8 cellular contexts compared by ENCODE assay signal in the genomic region with DNA sequence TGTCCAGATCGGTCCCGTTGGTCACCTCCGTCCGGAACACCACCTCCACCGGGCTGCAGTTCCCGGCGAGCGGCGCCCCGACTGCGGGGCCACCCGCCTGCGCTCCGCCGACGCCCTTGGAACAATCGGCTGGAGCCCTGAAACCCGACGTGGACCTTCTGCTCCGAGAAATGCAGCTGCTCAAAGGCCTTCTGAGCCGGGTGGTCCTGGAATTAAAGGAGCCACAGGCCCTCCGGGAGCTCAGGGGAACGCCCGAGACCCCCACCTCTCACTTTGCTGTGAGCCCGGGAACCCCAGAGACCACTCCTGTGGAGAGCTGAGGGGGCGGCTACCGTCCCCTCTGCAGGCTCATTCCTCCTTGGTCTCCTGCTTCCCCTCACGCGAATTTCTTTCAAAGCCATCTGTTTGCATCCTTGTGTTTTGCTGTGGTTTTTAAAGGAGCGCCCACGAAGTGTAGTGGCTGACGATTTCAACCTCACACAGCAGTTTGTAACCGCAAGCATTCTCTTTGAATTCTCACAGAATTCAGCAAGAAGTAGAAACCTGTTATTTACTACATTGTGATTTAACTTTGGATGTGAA. TPM values are rescaled to one million over a fixed set of nuclear protein-coding genes. Genes with fewer than 3 reads are reported as not detected.
A peak's percentile ranks its signal among the peaks of the same experiment; 100 is the strongest.
DNase-seq lines count a peak whose midpoint lies in the region; ATAC-seq, FAIRE-seq and TF ChIP-seq lines count a peak whose summit lies in the region.

No MANE protein-coding gene starts in this region.

- no peaks in the 10 kb centered on the region for H3K36me3 Mint-ChIP-seq in nephron progenitor cell (ENCODE audit: low read depth)

- intact Hi-C loops in endothelial cell of umbilical vein (cut with micrococcal nuclease): loop anchor here (5.0 kb wide), 1 partner anchor 195 kb away; no protein-coding TSS in a partner anchor

- dilution Hi-C loops in endothelial cell of umbilical vein (cut with MboI; ENCODE audit: extremely low pct_ligation_motif_present, low sequenced_read_pairs): no loop called here

- H3K27me3 Mint-ChIP-seq in nephron progenitor cell (ENCODE audit: low read depth, poor library complexity): peaks cover 77% of the 10 kb centered on the region

- TF ChIP-seq POLR2A in endothelial cell of umbilical vein (IDR thresholded peaks at IDR 0.05; ENCODE audit: low read depth, low read length): no peak

- H3K79me2 ChIP-seq in endothelial cell of umbilical vein (ENCODE audit: control insufficient read depth, insufficient read depth, low read length): no peaks in the 10 kb centered on the region

- peaks cover 36% of the 10 kb centered on the region for H3K4me1 Mint-ChIP-seq in nephron progenitor cell

- FAIRE-seq in endothelial cell of umbilical vein (lab: Jason Lieb, UNC): peak; percentile 12

- H4K20me1 ChIP-seq in endothelial cell of umbilical vein (replicated peaks; ENCODE audit: control insufficient read depth, extremely low read depth, insufficient read depth, low read length): no peaks in the 10 kb centered on the region

- peak; percentile 7 for ATAC-seq in HG03521 (IDR thresholded peaks at IDR 0.05; ENCODE audit: unreplicated experiment)

- H3K27ac Mint-ChIP-seq in nephron progenitor cell: no peak overlapping the region

- peaks cover 26% of the 10 kb centered on the region for H3K4me1 ChIP-seq in endothelial cell of umbilical vein (ENCODE audit: control insufficient read depth, extremely low read depth, insufficient read depth, low read length)

- H3K4me3 ChIP-seq in WERI-Rb-1 (ENCODE audit: low read depth, low read length): peak overlapping the region; percentile 54
- peak overlapping the region; percentile 24 to 55 (median 28) for H3K4me3 ChIP-seq in endothelial cell of umbilical vein (replicated peaks in 1 of 3; ENCODE audit: insufficient read depth in 1 of 3, low read depth in 1 of 3, low read length in 3 of 3)

- H3K36me3 ChIP-seq in WERI-Rb-1 (no peaks in the 10 kb centered on the region; the same call in 1 of the 2 replicates), endothelial cell of umbilical vein (ENCODE audit: control insufficient read depth in 2 of 2, extremely low read depth in 1 of 2, insufficient read depth in 2 of 2, low read length in 2 of 2) (no peaks in the 10 kb centered on the region)

- H3K4me2 ChIP-seq in endothelial cell of umbilical vein (ENCODE audit: insufficient read depth, low read length): peak overlapping the region; percentile 45

- POLR2A ChIA-PET in endothelial cell of umbilical vein (lab: Charles Lee): no interaction called here

- peaks cover 99% of the 10 kb centered on the region for H3K27me3 ChIP-seq in WERI-Rb-1 (ENCODE audit: insufficient read depth, low read depth, severe bottlenecking)
- H3K27me3 ChIP-seq in endothelial cell of umbilical vein (ENCODE audit: control insufficient read depth in 2 of 2, insufficient read depth in 2 of 2, low read length in 2 of 2): no peaks in the 10 kb centered on the region

- H3K4me3 Mint-ChIP-seq in nephron progenitor cell: peak overlapping the region; percentile 93

- peak overlapping the region; percentile 56 for H3K9ac ChIP-seq in endothelial cell of umbilical vein (replicated peaks; ENCODE audit: extremely low read depth, insufficient read depth, low read length)

- H3K27ac ChIP-seq in WERI-Rb-1 (no peak overlapping the region), endothelial cell of umbilical vein (ENCODE audit: insufficient read depth, low read depth, low read length) (peak overlapping the region; percentile 43)

- H3K9me3 ChIP-seq in WERI-Rb-1 (ENCODE audit: severe bottlenecking): no peaks in the 10 kb centered on the region
- no peaks in the 10 kb centered on the region for H3K9me3 ChIP-seq in endothelial cell of umbilical vein (replicated peaks; ENCODE audit: control insufficient read depth, insufficient read depth, low read length)

- TSS peak; percentile 76 for BruUV-seq in endothelial cell of umbilical vein (replicated peaks; lab: Mats Ljungman, UMichigan)

- DNase-seq in stimulated activated naive CD4-positive, alpha-beta T cell (lab: John Stamatoyannopoulos, UW): peak; percentile 19 to 77 (median 54)
- no peak for DNase-seq in stimulated activated naive CD4-positive, alpha-beta T cell treated with Interleukin-2 at 50 U/mL for 16 hours (lab: John Stamatoyannopoulos, UW)
- DNase-seq in WERI-Rb-1: no peak
- no peak for DNase-seq in endothelial cell of umbilical vein (ENCODE audit: low read depth, low spot score)
- no peak for DNase-seq in nephron progenitor cell
- DNase-seq in Kasumi-1 (lab: John Stamatoyannopoulos, UW): no peak
- DNase-seq in SHP77 (lab: John Stamatoyannopoulos, UW): no peak

- CTCF ChIA-PET in endothelial cell of umbilical vein (lab: Charles Lee): interaction anchor here (0.6 to 1.7 kb wide), 9 partner anchors 9 to 310 kb away, joined by 3 to 16 read pairs (median 4); partner anchors contain the start of gene DUSP12

- no peak for TF ChIP-seq CTCF in WERI-Rb-1 (IDR thresholded peaks at IDR 0.05; ENCODE audit: low read depth, low read length)
- no peak for TF ChIP-seq CTCF in endothelial cell of umbilical vein (IDR thresholded peaks at IDR 0.05; ENCODE audit: extremely low read depth in 1 of 2, insufficient read depth in 1 of 2, low read depth in 1 of 2, low read length in 2 of 2)
- no peak for TF ChIP-seq CTCF in nephron progenitor cell (IDR thresholded peaks at IDR 0.05)

- no peaks in the 10 kb centered on the region for H3K9me1 ChIP-seq in endothelial cell of umbilical vein (replicated peaks; ENCODE audit: control insufficient read depth, extremely low read depth, insufficient read depth, low read length)

- H3K9me3 Mint-ChIP-seq in nephron progenitor cell: no peaks in the 10 kb centered on the region

- H2AFZ ChIP-seq in endothelial cell of umbilical vein (ENCODE audit: low read depth, low read length): peak overlapping the region; percentile 80

TF ChIP-seq in endothelial cell of umbilical vein, 7 proteins besides CTCF, POLR2A, EP300 and RAD21:
- TF ChIP-seq MYC (IDR thresholded peaks at IDR 0.05; ENCODE audit: low read depth, low read length) (no peak), JUN (IDR thresholded peaks at IDR 0.05; ENCODE audit: borderline replicate concordance, insufficient read depth, insufficient read length, low read depth) (no peak), MAX (IDR thresholded peaks at IDR 0.05; ENCODE audit: insufficient read depth, insufficient read length) (no peak), POLR2AphosphoS5 (IDR thresholded peaks at IDR 0.05; ENCODE audit: insufficient read depth, low read depth, low read length) (no peak)

RNA-seq across cellular contexts. Expression of gene FCRLB, which starts 6.1 kb away (rescaled TPM):
- total RNA-seq in endothelial cell of umbilical vein: 0.62 and 0.90 TPM in 2 replicates
- polyA plus RNA-seq in endothelial cell of umbilical vein: 0.62 and 0.99 TPM in 2 replicates
- 0.52 and 0.56 TPM in 2 replicates for polyA plus RNA-seq in endothelial cell of umbilical vein (2011; cell fraction: cytosol; rRNA removed)
- polyA plus RNA-seq in endothelial cell of umbilical vein (2011; cell fraction: nucleus; rRNA removed): 0.18 and 0.22 TPM in 2 replicates
- 1.1 and 1.5 TPM in 2 replicates for polyA plus RNA-seq in endothelial cell of umbilical vein (2012)
- 0.17 and 0.21 TPM in 2 replicates for polyA minus RNA-seq in endothelial cell of umbilical vein
- not detected for polyA minus RNA-seq in endothelial cell of umbilical vein (2011; cell fraction: cytosol; rRNA and poly(A)+ RNA removed)
- polyA minus RNA-seq in endothelial cell of umbilical vein (2011; cell fraction: nucleus; rRNA and poly(A)+ RNA removed): not detected in 2 replicates

RNA-seq across cellular contexts. Expression of gene FCRLA, which starts 20.4 kb away (rescaled TPM):
- not detected in 2 replicates for total RNA-seq in endothelial cell of umbilical vein
- polyA plus RNA-seq in endothelial cell of umbilical vein: not detected in 2 replicates
- not detected in 2 replicates for polyA plus RNA-seq in endothelial cell of umbilical vein (2011; cell fraction: cytosol; rRNA removed)
- polyA plus RNA-seq in endothelial cell of umbilical vein (2011; cell fraction: nucleus; rRNA removed): not detected in 2 replicates
- not detected in 2 replicates for polyA plus RNA-seq in endothelial cell of umbilical vein (2012)
- not detected in 2 replicates for polyA minus RNA-seq in endothelial cell of umbilical vein
- not detected for polyA minus RNA-seq in endothelial cell of umbilical vein (2011; cell fraction: cytosol; rRNA and poly(A)+ RNA removed)
- polyA minus RNA-seq in endothelial cell of umbilical vein (2011; cell fraction: nucleus; rRNA and poly(A)+ RNA removed): not detected in 2 replicates

RNA-seq across cellular contexts. Expression of gene DUSP12, which starts 22.2 kb away (rescaled TPM):
- 26.8 and 28.3 TPM in 2 replicates for total RNA-seq in endothelial cell of umbilical vein
- 25.7 and 31.6 TPM in 2 replicates for polyA plus RNA-seq in endothelial cell of umbilical vein
- polyA plus RNA-seq in endothelial cell of umbilical vein (2011; cell fraction: cytosol; rRNA removed): 35.8 and 36.6 TPM in 2 replicates
- polyA plus RNA-seq in endothelial cell of umbilical vein (2011; cell fraction: nucleus; rRNA removed): 26.5 and 34.8 TPM in 2 replicates
- 20.4 and 29.2 TPM in 2 replicates for polyA plus RNA-seq in endothelial cell of umbilical vein (2012)
- polyA minus RNA-seq in endothelial cell of umbilical vein: 13.9 and 17.8 TPM in 2 replicates
- 26.5 TPM for polyA minus RNA-seq in endothelial cell of umbilical vein (2011; cell fraction: cytosol; rRNA and poly(A)+ RNA removed)
- polyA minus RNA-seq in endothelial cell of umbilical vein (2011; cell fraction: nucleus; rRNA and poly(A)+ RNA removed): 18.2 and 20.1 TPM in 2 replicates

RNA-seq across cellular contexts. Expression of gene ATF6, which starts 38.7 kb away (rescaled TPM):
- total RNA-seq in endothelial cell of umbilical vein: 38.8 and 40.3 TPM in 2 replicates
- polyA plus RNA-seq in endothelial cell of umbilical vein: 22.8 and 24.9 TPM in 2 replicates
- 29.4 and 29.6 TPM in 2 replicates for polyA plus RNA-seq in endothelial cell of umbilical vein (2011; cell fraction: cytosol; rRNA removed)
- 22.6 and 25.5 TPM in 2 replicates for polyA plus RNA-seq in endothelial cell of umbilical vein (2011; cell fraction: nucleus; rRNA removed)
- polyA plus RNA-seq in endothelial cell of umbilical vein (2012): 22.0 and 30.2 TPM in 2 replicates
- polyA minus RNA-seq in endothelial cell of umbilical vein: 47.1 and 51.7 TPM in 2 replicates
- polyA minus RNA-seq in endothelial cell of umbilical vein (2011; cell fraction: cytosol; rRNA and poly(A)+ RNA removed): 16.1 TPM
- polyA minus RNA-seq in endothelial cell of umbilical vein (2011; cell fraction: nucleus; rRNA and poly(A)+ RNA removed): 48.9 and 71.6 TPM in 2 replicates

Comparison
In these comparisons a context has a peak if more than half of its experiments do, and no peak if none do; other contexts are left out.
1. DNase-seq: peak in stimulated activated naive CD4-positive, alpha-beta T cell (6 of 6); none in stimulated activated naive CD4-positive, alpha-beta T cell treated with Interleukin-2 at 50 U/mL for 16 hours (single experiment), WERI-Rb-1 (single experiment), endothelial cell of umbilical vein (single experiment), nephron progenitor cell (single experiment), Kasumi-1 (0 of 2) and SHP77 (0 of 2).